ENCODE assay signal across 9 cellular contexts in genomic region chr1:29121516-29121937, GRCh38. TPM values are rescaled to one million over a fixed set of nuclear protein-coding genes. Genes with fewer than 3 reads are reported as not detected.
DNase-seq lines count a peak whose midpoint lies in the region; ATAC-seq and TF ChIP-seq lines count a peak whose summit lies in the region.
"Had no signal": no experiment of that assay in that cellular context is flagged by ENCODE, and none has a peak within 500 bp of the region (broad histone marks: within the 10 kb centered on the region; RNA-seq: fewer than 3 reads in every experiment).

No MANE protein-coding gene starts in this region.

- H3K27ac ChIP-seq in SK-N-SH (ENCODE audit: low read depth in 2 of 2, low read length in 1 of 2), result no peak overlapping the region
- H3K27ac ChIP-seq in iPS-18a (ENCODE audit: low read length), result no peak overlapping the region
- H3K27ac ChIP-seq in thyroid gland, result peak overlapping the region in 1 of 3 donors; percentile 84

- H3K27me3 Mint-ChIP-seq in activated CD8-positive, alpha-beta T cell treated with anti-CD3 and anti-CD28 coated beads for 36 hours, result peaks cover 21% of the 10 kb centered on the region

- peaks cover 3% of the 10 kb centered on the region for H3F3A ChIP-seq in SK-N-SH (replicated peaks; ENCODE audit: insufficient read depth)

- H3K27me3 ChIP-seq in SK-N-SH (ENCODE audit: insufficient read depth), result no peaks in the 10 kb centered on the region
- H3K27me3 ChIP-seq in iPS-18a (ENCODE audit: control insufficient read depth, insufficient read depth, low read length), result peaks cover 47% of the 10 kb centered on the region
- peaks cover 7% of the 10 kb centered on the region for H3K27me3 ChIP-seq in thyroid gland

- no peaks in the 10 kb centered on the region for H4K20me1 ChIP-seq in SK-N-SH (ENCODE audit: insufficient read depth)

- intact Hi-C loops in activated CD8-positive, alpha-beta T cell treated with anti-CD3 and anti-CD28 coated beads for 36 hours (cut with micrococcal nuclease), result loop anchor here (5.0 kb wide), 1 partner anchor 239 kb away; no protein-coding TSS in a partner anchor
- intact Hi-C loops in thyroid gland (cut with DNase I), result no loop called here

- H3K4me1 ChIP-seq in SK-N-SH (ENCODE audit: control insufficient read depth in 1 of 2, insufficient read depth in 2 of 2, low read depth in 1 of 2, low read length in 1 of 2) (peaks cover 0 to 9% of the 10 kb centered on the region in 2 experiments; a peak in 1 of 4 replicates), iPS-18a (ENCODE audit: control insufficient read depth, low read depth, low read length) (no peaks in the 10 kb centered on the region), thyroid gland (peaks cover 26 to 33% of the 10 kb centered on the region in 2 donors)

- no peak overlapping the region for H3K9ac ChIP-seq in SK-N-SH
- H3K9ac ChIP-seq in iPS-18a (ENCODE audit: low read length), result no peak overlapping the region

- H3K27ac Mint-ChIP-seq in activated CD8-positive, alpha-beta T cell treated with anti-CD3 and anti-CD28 coated beads for 36 hours, result no peak overlapping the region

- CTCF ChIA-PET in SK-N-SH (lab: Yijun Ruan, JAX), result interaction anchor here (0.7 to 3.3 kb wide), 29 partner anchors 9 to 244 kb away, joined by 3 to 20 read pairs (median 4); partner anchors contain the start of gene SRSF4
- CTCF ChIA-PET in activated CD8-positive, alpha-beta T cell treated with anti-CD3 and anti-CD28 coated beads for 36 hours (lab: Charles Lee), result interaction anchor here (0.6 to 2.6 kb wide), 16 partner anchors 8 to 244 kb away, joined by 3 to 14 read pairs (median 4); no protein-coding TSS in a partner anchor

- DNase-seq in SK-N-SH (peak; percentile 84), NCI-H446 treated with DMSO at 0.1 percent for 48 hours (lab: John Stamatoyannopoulos, UW) (no peak), thyroid gland (no peak)
- no peak for DNase-seq in activated CD8-positive, alpha-beta T cell treated with anti-CD3 and anti-CD28 coated beads for 36 hours
- peak; percentile 27 for DNase-seq in stimulated activated naive CD8-positive, alpha-beta T cell treated with anti-CD3 and anti-CD28 coated beads, Interleukin-15, Interleukin-2, amounts not matched to agents 100 U/mL and 50 U/mL, for 24 hours

- WGBS in SK-N-SH (ENCODE audit: low lambda C conversion rate), result no CpG with 5 or more reads among the region's 59 CpGs
- WGBS in thyroid gland, 2 donors, result 2% methylated on average over 13 of the region's 59 CpGs; no CpG with 5 or more reads in 1 of the 2 donors

- TF ChIP-seq CTCF in SK-N-SH (IDR thresholded peaks at IDR 0.05) (0 out of 2 replicates have a peak, but pooled peaks have one; percentile 8), thyroid gland (IDR thresholded peaks at IDR 0.05) (peak in 1 of 6 experiments; percentile 3)
- TF ChIP-seq CTCF in activated CD8-positive, alpha-beta T cell treated with anti-CD3 and anti-CD28 coated beads for 36 hours (IDR thresholded peaks at IDR 0.05), result peak; percentile 34

- TF ChIP-seq POLR2A in thyroid gland (IDR thresholded peaks at IDR 0.05), result no peak

- H3K9me3 ChIP-seq in SK-N-SH (no peaks in the 10 kb centered on the region), iPS-18a (ENCODE audit: control insufficient read depth, low read depth, low read length) (no peaks in the 10 kb centered on the region), thyroid gland (no peaks in the 10 kb centered on the region)

- peak overlapping the region; percentile 35 for H3K4me3 Mint-ChIP-seq in activated CD8-positive, alpha-beta T cell treated with anti-CD3 and anti-CD28 coated beads for 36 hours

- ATAC-seq in SK-N-SH treated with all-trans-retinoic acid at 6 μM for 48 hours (no peak), HG02970 (IDR thresholded peaks at IDR 0.05; ENCODE audit: low FRiP score, unreplicated experiment) (no peak)
- ATAC-seq in activated CD8-positive, alpha-beta T cell treated with anti-CD3 and anti-CD28 coated beads for 36 hours, result peak; percentile 2
- ATAC-seq in stimulated activated naive CD8-positive, alpha-beta T cell treated with anti-CD3 and anti-CD28 coated beads, Interleukin-15, Interleukin-2, amounts not matched to agents 100 U/mL and 50 U/mL, for 24 hours, result peak; percentile 1

- H3K4me3 ChIP-seq in SK-N-SH (ENCODE audit: low read depth in 2 of 2, low read length in 1 of 2) (peak overlapping the region in 1 of 2 experiments; percentile 37; a peak in 2 of 4 replicates), iPS-18a (ENCODE audit: low read length) (peak overlapping the region; percentile 63), thyroid gland (replicated peaks in 1 of 3) (peak overlapping the region in 1 of 3 donors; percentile 50)

- TF ChIP-seq EP300 in SK-N-SH (IDR thresholded peaks at IDR 0.05; ENCODE audit: borderline replicate concordance in 1 of 2, low read depth in 1 of 2, low read length in 1 of 2), result no peak

- peak overlapping the region; percentile 24; the same call in 1 of the 2 replicates for H3K4me2 ChIP-seq in SK-N-SH

- no peak overlapping the region for H2AFZ ChIP-seq in SK-N-SH (ENCODE audit: low read depth)

- no peaks in the 10 kb centered on the region for H3K9me2 ChIP-seq in SK-N-SH

- peaks cover 14% of the 10 kb centered on the region for H3K36me3 Mint-ChIP-seq in activated CD8-positive, alpha-beta T cell treated with anti-CD3 and anti-CD28 coated beads for 36 hours (ENCODE audit: low read depth)

- no peak for TF ChIP-seq RAD21 in SK-N-SH (IDR thresholded peaks at IDR 0.05; ENCODE audit: low read length)

- POLR2A ChIA-PET in SK-N-SH (lab: Yijun Ruan, JAX), result interaction anchor here (0.8 to 2.4 kb wide), 2 partner anchors 8 to 60 kb away, joined by 3 to 7 read pairs; partner anchors contain the start of gene SRSF4
- POLR2A ChIA-PET in activated CD8-positive, alpha-beta T cell treated with anti-CD3 and anti-CD28 coated beads for 36 hours (lab: Charles Lee), result interaction anchor here (0.8 kb wide), 1 partner anchor 9 kb away, joined by 4 read pairs; no protein-coding TSS in a partner anchor

- H3K36me3 ChIP-seq in SK-N-SH (replicated peaks in 1 of 2; ENCODE audit: control insufficient read depth in 1 of 2, insufficient read depth in 2 of 2, low read length in 1 of 2) (no peaks in the 10 kb centered on the region), iPS-18a (ENCODE audit: control insufficient read depth, low read depth, low read length) (no peaks in the 10 kb centered on the region), thyroid gland (peaks cover 0 to 4% of the 10 kb centered on the region in 2 donors)

- H3K79me2 ChIP-seq in SK-N-SH (ENCODE audit: insufficient read depth), result no peaks in the 10 kb centered on the region

- peaks cover 2% of the 10 kb centered on the region for H3K4me1 Mint-ChIP-seq in activated CD8-positive, alpha-beta T cell treated with anti-CD3 and anti-CD28 coated beads for 36 hours (ENCODE audit: low read depth)

- no peaks in the 10 kb centered on the region for H3K9me3 Mint-ChIP-seq in activated CD8-positive, alpha-beta T cell treated with anti-CD3 and anti-CD28 coated beads for 36 hours

TF ChIP-seq in SK-N-SH, 30 proteins besides CTCF, POLR2A, EP300 and RAD21 (continues in another document):
- TF ChIP-seq TAF1 (IDR thresholded peaks at IDR 0.05; ENCODE audit: borderline replicate concordance, low read depth, low read length), result no peak
- TF ChIP-seq MXI1 (IDR thresholded peaks at IDR 0.05; ENCODE audit: low read depth, low read length), result no peak

TF ChIP-seq in SK-N-SH treated with all-trans-retinoic acid at 6 μM for 48 hours, 23 proteins besides CTCF, POLR2A, EP300 and RAD21:
- TF ChIP-seq PATZ1 (CRISPR knock-in tag; IDR thresholded peaks at IDR 0.05; ENCODE audit: borderline replicate concordance) (no peak), ISL1 (CRISPR knock-in tag; IDR thresholded peaks at IDR 0.05) (no peak), CREB5 (CRISPR knock-in tag; IDR thresholded peaks at IDR 0.05; ENCODE audit: low read depth) (no peak), BACH2 (CRISPR knock-in tag; IDR thresholded peaks at IDR 0.05; ENCODE audit: borderline replicate concordance) (no peak), ZC3H10 (CRISPR knock-in tag; IDR thresholded peaks at IDR 0.05) (no peak), ZFP3 (CRISPR knock-in tag; IDR thresholded peaks at IDR 0.05) (no peak), TOX (CRISPR knock-in tag; IDR thresholded peaks at IDR 0.05; ENCODE audit: borderline replicate concordance) (no peak), ARNTL (CRISPR knock-in tag; IDR thresholded peaks at IDR 0.05; ENCODE audit: borderline replicate concordance, low read depth) (no peak), ZNF70 (CRISPR knock-in tag; IDR thresholded peaks at IDR 0.05) (no peak)
TF ChIP-seq in SK-N-SH treated with all-trans-retinoic acid at 6 μM for 48 hours: peak in this region for 0.

RNA-seq across cellular contexts. Expression of gene TMEM200B, which starts 2.2 kb away (rescaled TPM):
- polyA plus RNA-seq in SK-N-SH (2012; rRNA removed), result 1.5 and 2.0 TPM in 2 replicates
- polyA plus RNA-seq in SK-N-SH (2012; cell fraction: cytosol; rRNA removed), result 0.97 and 1.6 TPM in 2 replicates
- polyA plus RNA-seq in SK-N-SH (2012; cell fraction: nucleus; rRNA removed), result 3.7 and 4.9 TPM in 2 replicates
- 1 to 10 TPM; 1.0 to 1.1 TPM for total RNA-seq in activated CD8-positive, alpha-beta T cell treated with anti-CD3 and anti-CD28 coated beads for 36 hours
- total RNA-seq in thyroid gland, result 1 to 10 TPM; 1.9 to 8.2 (median 2.7) TPM
- total RNA-seq: CD4-positive, alpha-beta memory T cell had no signal

Comparison
In these comparisons a context has a peak if more than half of its experiments do, and no peak if none do; other contexts are left out.
1. DNase-seq: peak in SK-N-SH (single experiment) and stimulated activated naive CD8-positive, alpha-beta T cell treated with anti-CD3 and anti-CD28 coated beads, Interleukin-15, Interleukin-2, amounts not matched to agents 100 U/mL and 50 U/mL, for 24 hours (single experiment); none in activated CD8-positive, alpha-beta T cell treated with anti-CD3 and anti-CD28 coated beads for 36 hours (single experiment), NCI-H446 treated with DMSO at 0.1 percent for 48 hours (single experiment) and thyroid gland (0 of 2).
2. ATAC-seq: peak in activated CD8-positive, alpha-beta T cell treated with anti-CD3 and anti-CD28 coated beads for 36 hours (single experiment) and stimulated activated naive CD8-positive, alpha-beta T cell treated with anti-CD3 and anti-CD28 coated beads, Interleukin-15, Interleukin-2, amounts not matched to agents 100 U/mL and 50 U/mL, for 24 hours (single experiment); none in SK-N-SH treated with all-trans-retinoic acid at 6 μM for 48 hours (single experiment) and HG02970 (single experiment).